Comparison of ENCODE assay signal across 2 cellular contexts in the genomic region with DNA sequence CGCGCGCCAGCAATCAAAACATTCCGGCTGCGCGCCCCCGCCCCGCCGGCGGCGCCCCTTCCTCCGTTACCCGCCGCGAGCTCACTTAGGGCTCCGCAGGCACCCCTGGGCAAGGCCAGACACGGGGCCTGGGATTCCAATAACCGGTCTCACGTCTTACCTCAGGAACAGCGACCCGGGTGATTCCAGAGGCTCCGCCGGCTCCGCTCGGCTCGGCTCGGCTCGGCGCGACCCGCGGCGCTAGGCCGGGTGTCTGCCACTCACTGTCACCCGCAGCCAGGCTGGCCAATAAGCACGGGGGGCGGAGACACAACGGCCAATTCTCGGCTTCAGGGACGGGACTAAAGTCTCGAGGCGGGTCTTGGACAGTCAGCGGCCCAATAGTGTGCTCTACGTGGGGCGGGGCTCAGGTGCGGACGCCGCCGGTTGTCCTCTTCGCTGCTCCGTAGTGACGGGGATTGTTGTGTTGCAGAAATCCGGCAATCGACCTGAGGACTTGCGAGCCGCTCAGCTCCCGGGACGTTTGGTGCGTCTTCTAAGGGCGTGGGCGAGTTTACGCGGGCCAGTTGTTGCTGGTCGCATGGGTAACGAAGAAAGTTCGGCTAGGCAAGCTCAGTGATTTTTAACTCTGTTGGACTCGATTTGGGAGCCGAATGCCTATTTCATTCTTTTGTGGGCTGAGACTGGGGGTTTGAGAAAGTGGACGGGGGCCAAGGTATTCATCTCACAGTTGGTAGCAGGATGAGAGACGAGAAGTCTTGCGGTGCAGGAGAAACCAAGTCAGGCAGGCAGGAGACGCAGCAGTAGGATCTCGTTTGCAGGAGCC.
TF ChIP-seq lines count a peak whose summit lies in the region.

A gene with protein sequence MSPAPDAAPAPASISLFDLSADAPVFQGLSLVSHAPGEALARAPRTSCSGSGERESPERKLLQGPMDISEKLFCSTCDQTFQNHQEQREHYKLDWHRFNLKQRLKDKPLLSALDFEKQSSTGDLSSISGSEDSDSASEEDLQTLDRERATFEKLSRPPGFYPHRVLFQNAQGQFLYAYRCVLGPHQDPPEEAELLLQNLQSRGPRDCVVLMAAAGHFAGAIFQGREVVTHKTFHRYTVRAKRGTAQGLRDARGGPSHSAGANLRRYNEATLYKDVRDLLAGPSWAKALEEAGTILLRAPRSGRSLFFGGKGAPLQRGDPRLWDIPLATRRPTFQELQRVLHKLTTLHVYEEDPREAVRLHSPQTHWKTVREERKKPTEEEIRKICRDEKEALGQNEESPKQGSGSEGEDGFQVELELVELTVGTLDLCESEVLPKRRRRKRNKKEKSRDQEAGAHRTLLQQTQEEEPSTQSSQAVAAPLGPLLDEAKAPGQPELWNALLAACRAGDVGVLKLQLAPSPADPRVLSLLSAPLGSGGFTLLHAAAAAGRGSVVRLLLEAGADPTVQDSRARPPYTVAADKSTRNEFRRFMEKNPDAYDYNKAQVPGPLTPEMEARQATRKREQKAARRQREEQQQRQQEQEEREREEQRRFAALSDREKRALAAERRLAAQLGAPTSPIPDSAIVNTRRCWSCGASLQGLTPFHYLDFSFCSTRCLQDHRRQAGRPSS (plus strand): TSS at position 432 of the 826 bp plus-strand sequence. CDS start 452 bp downstream, outside the sequence.
A gene with protein sequence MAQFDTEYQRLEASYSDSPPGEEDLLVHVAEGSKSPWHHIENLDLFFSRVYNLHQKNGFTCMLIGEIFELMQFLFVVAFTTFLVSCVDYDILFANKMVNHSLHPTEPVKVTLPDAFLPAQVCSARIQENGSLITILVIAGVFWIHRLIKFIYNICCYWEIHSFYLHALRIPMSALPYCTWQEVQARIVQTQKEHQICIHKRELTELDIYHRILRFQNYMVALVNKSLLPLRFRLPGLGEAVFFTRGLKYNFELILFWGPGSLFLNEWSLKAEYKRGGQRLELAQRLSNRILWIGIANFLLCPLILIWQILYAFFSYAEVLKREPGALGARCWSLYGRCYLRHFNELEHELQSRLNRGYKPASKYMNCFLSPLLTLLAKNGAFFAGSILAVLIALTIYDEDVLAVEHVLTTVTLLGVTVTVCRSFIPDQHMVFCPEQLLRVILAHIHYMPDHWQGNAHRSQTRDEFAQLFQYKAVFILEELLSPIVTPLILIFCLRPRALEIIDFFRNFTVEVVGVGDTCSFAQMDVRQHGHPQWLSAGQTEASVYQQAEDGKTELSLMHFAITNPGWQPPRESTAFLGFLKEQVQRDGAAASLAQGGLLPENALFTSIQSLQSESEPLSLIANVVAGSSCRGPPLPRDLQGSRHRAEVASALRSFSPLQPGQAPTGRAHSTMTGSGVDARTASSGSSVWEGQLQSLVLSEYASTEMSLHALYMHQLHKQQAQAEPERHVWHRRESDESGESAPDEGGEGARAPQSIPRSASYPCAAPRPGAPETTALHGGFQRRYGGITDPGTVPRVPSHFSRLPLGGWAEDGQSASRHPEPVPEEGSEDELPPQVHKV (minus strand): TSS at position 262 of the 826 bp plus-strand sequence. CDS start 1,612 bp downstream, outside the sequence.

TF ChIP-seq in IMR-90, 13 proteins besides CTCF, POLR2A, EP300 and RAD21:
- TF ChIP-seq BHLHE40 (IDR thresholded peaks at IDR 0.05; ENCODE audit: low read depth, low read length) (no peak), RFX5 (IDR thresholded peaks at IDR 0.05; ENCODE audit: low read depth, low read length) (no peak), CEBPB (IDR thresholded peaks at IDR 0.05; ENCODE audit: low read depth, low read length) (peak; percentile 70), MAFK (IDR thresholded peaks at IDR 0.05; ENCODE audit: low read depth, low read length) (no peak), FOS (IDR thresholded peaks at IDR 0.05; ENCODE audit: low read depth, low read length) (peak; percentile 65; the same call in 1 of the 2 replicates), MXI1 (IDR thresholded peaks at IDR 0.05; ENCODE audit: borderline replicate concordance, low read depth, low read length) (peak; percentile 27; the same call in 1 of the 2 replicates), CHD1 (IDR thresholded peaks at IDR 0.05; ENCODE audit: low read depth, low read length) (no peak), SMC3 (IDR thresholded peaks at IDR 0.05; ENCODE audit: low read depth, low read length) (0 out of 2 replicates have a peak, but pooled peaks have one; percentile 10), RCOR1 (IDR thresholded peaks at IDR 0.05; ENCODE audit: insufficient replicate concordance, low read length) (no peak), MAZ (IDR thresholded peaks at IDR 0.05; ENCODE audit: borderline replicate concordance, low read depth, low read length) (peak; percentile 32; the same call in 1 of the 2 replicates), NFE2L2 (IDR thresholded peaks at IDR 0.05; ENCODE audit: low read depth, low read length) (no peak)
- TF ChIP-seq, protein P1, sequence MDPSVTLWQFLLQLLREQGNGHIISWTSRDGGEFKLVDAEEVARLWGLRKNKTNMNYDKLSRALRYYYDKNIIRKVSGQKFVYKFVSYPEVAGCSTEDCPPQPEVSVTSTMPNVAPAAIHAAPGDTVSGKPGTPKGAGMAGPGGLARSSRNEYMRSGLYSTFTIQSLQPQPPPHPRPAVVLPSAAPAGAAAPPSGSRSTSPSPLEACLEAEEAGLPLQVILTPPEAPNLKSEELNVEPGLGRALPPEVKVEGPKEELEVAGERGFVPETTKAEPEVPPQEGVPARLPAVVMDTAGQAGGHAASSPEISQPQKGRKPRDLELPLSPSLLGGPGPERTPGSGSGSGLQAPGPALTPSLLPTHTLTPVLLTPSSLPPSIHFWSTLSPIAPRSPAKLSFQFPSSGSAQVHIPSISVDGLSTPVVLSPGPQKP (IDR thresholded peaks at IDR 0.05; ENCODE audit: borderline replicate concordance, low read depth, low read length), result no peak
- TF ChIP-seq, protein P2, sequence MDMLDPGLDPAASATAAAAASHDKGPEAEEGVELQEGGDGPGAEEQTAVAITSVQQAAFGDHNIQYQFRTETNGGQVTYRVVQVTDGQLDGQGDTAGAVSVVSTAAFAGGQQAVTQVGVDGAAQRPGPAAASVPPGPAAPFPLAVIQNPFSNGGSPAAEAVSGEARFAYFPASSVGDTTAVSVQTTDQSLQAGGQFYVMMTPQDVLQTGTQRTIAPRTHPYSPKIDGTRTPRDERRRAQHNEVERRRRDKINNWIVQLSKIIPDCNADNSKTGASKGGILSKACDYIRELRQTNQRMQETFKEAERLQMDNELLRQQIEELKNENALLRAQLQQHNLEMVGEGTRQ (IDR thresholded peaks at IDR 0.05; ENCODE audit: low read depth, low read length), result no peak

TF ChIP-seq in endothelial cell of umbilical vein, 7 proteins besides CTCF, POLR2A, EP300 and RAD21:
- no peak for TF ChIP-seq MYC (IDR thresholded peaks at IDR 0.05; ENCODE audit: low read depth, low read length)
- TF ChIP-seq POLR2AphosphoS5 (IDR thresholded peaks at IDR 0.05; ENCODE audit: insufficient read depth, low read depth, low read length), result peak; percentile 48
TF ChIP-seq in endothelial cell of umbilical vein: peak in this region for 1.
